14 cellular contexts compared by ENCODE assay signal in the genomic region with DNA sequence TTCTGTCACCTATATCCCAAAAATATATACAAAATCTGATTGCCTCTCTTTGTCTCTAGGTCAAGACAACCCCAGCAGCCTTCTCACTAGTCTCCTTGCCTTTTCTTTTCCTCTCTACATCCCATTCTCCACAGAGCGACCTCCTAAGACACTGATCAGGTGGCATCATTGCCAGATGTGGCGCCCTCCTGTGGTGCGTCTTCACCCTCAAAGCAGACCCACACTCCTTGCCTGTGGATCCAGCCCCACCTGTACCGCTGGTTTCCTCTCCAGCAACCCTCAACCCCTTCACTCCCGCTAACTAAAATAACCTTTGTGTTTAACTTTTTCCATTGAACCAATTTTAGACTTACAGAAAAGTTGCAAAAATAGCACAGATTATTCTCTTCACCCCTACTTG.
DNase-seq lines count a peak whose midpoint lies in the region; ATAC-seq and TF ChIP-seq lines count a peak whose summit lies in the region.
"Had no signal": no experiment of that assay in that cellular context is flagged by ENCODE, and none has a peak within 500 bp of the region (broad histone marks: within the 10 kb centered on the region; RNA-seq: fewer than 3 reads in every experiment).

No MANE protein-coding gene starts in this region.

- no peak overlapping the region for H3K27ac Mint-ChIP-seq in natural killer cell
- H3K27ac Mint-ChIP-seq: activated naive CD8-positive, alpha-beta T cell treated with anti-CD3 and anti-CD28 coated beads, Interleukin-2, amount 10 ng/mL, durations not matched to agents 7 days and 5 days; CD4-positive, CD25-positive, alpha-beta regulatory T cell had no signal

- CTCF ChIA-PET in Panc1 (lab: Charles Lee) = no interaction called here

- no peaks in the 10 kb centered on the region for H3K4me1 ChIP-seq in Panc1 (ENCODE audit: control insufficient read depth, insufficient read depth, low read length)

- H3K36me3 Mint-ChIP-seq in natural killer cell = no peaks in the 10 kb centered on the region
- H3K36me3 Mint-ChIP-seq: activated naive CD8-positive, alpha-beta T cell treated with anti-CD3 and anti-CD28 coated beads, Interleukin-2, amount 10 ng/mL, durations not matched to agents 7 days and 5 days; CD4-positive, CD25-positive, alpha-beta regulatory T cell had no signal

- no peaks in the 10 kb centered on the region for H3K4me1 Mint-ChIP-seq in natural killer cell
- H3K4me1 Mint-ChIP-seq: activated naive CD8-positive, alpha-beta T cell treated with anti-CD3 and anti-CD28 coated beads, Interleukin-2, amount 10 ng/mL, durations not matched to agents 7 days and 5 days; CD4-positive, CD25-positive, alpha-beta regulatory T cell had no signal

- H3K4me3 ChIP-seq in GM06990 (replicated peaks; ENCODE audit: low read depth, low read length) (no peak overlapping the region), Panc1 (ENCODE audit: low read depth in 2 of 2, low read length in 2 of 2) (no peak overlapping the region), fibroblast of mammary gland (ENCODE audit: control insufficient read depth, low read depth, low read length) (no peak overlapping the region)

- H3K27me3 ChIP-seq in GM06990 (replicated peaks; ENCODE audit: control insufficient read depth, insufficient read depth, low read length) (peaks cover 1% of the 10 kb centered on the region), Panc1 (ENCODE audit: control insufficient read depth, insufficient read depth, low read length) (peaks cover 2% of the 10 kb centered on the region; the same call in 1 of the 2 replicates)

- H3K4me3 Mint-ChIP-seq in natural killer cell = no peak overlapping the region
- H3K4me3 Mint-ChIP-seq: activated naive CD8-positive, alpha-beta T cell treated with anti-CD3 and anti-CD28 coated beads, Interleukin-2, amount 10 ng/mL, durations not matched to agents 7 days and 5 days; CD4-positive, CD25-positive, alpha-beta regulatory T cell had no signal

- ATAC-seq in Panc1 (no peak), GM21526 (IDR thresholded peaks at IDR 0.05; ENCODE audit: low FRiP score, unreplicated experiment) (no peak), GM21723 (IDR thresholded peaks at IDR 0.05; ENCODE audit: unreplicated experiment) (no peak), natural killer cell (no peak)

- H3K9me3 Mint-ChIP-seq in natural killer cell = peaks cover 0 to 2% of the 10 kb centered on the region in 2 donors

- H3K9me3 ChIP-seq in Panc1 (ENCODE audit: control insufficient read depth, insufficient read depth, low read depth, low read length) = peaks cover 4% of the 10 kb centered on the region; the same call in 1 of the 2 replicates

- DNase-seq in A172 (ENCODE audit: low spot score) (peak; percentile 12), GM06990 (ENCODE audit: extremely low read depth, insufficient read length) (no peak), Panc1 (ENCODE audit: low read depth, low spot score) (no peak), fibroblast of mammary gland (ENCODE audit: low read depth) (peak; percentile 17), SKM-1 treated with dmso at 0.1 percent for 144 hours (lab: John Stamatoyannopoulos, UW; ENCODE audit: unreplicated experiment) (no peak), natural killer cell (no peak)
- DNase-seq: activated CD4-positive, alpha-beta T cell treated with anti-CD3 and anti-CD28 coated beads, Interleukin-2, amount 50 U/mL, for 1 hour; activated naive CD8-positive, alpha-beta T cell treated with anti-CD3 and anti-CD28 coated beads, Interleukin-2, amount 10 ng/mL, durations not matched to agents 7 days and 5 days; CD4-positive, CD25-positive, alpha-beta regulatory T cell; SHP77 treated with DMSO at 0.1 percent for 48 hours; stimulated activated naive CD4-positive, alpha-beta T cell had no signal

- POLR2A ChIA-PET in Panc1 (lab: Charles Lee) = no interaction called here

- H3K27ac ChIP-seq in Panc1 (ENCODE audit: low read length) = no peak overlapping the region
- H3K27ac ChIP-seq: KMS-11 had no signal

- H3K36me3 ChIP-seq in GM06990 (ENCODE audit: control insufficient read depth, insufficient read depth, low read length) (no peaks in the 10 kb centered on the region), Panc1 (ENCODE audit: control insufficient read depth, insufficient read depth, low read length) (no peaks in the 10 kb centered on the region)

- H3K27me3 Mint-ChIP-seq in natural killer cell (ENCODE audit: low read depth in 2 of 2) = peaks cover 19 to 28% of the 10 kb centered on the region in 2 donors
- H3K27me3 Mint-ChIP-seq: CD4-positive, CD25-positive, alpha-beta regulatory T cell had no signal

- BruUV-seq in Panc1 (replicated peaks; lab: Mats Ljungman, UMichigan) = no TSS peak

- in situ Hi-C loops in Panc1 (cut with HindIII; ENCODE audit: low pct_unique_long_range_greater_than_20kb, low sequenced_read_pairs) = no loop called here

- peak; percentile 34 for TF ChIP-seq CTCF in GM06990 (IDR thresholded peaks at IDR 0.05; ENCODE audit: insufficient read depth, low read length, poor library complexity, severe bottlenecking)
- TF ChIP-seq CTCF in Panc1 (IDR thresholded peaks at IDR 0.05) = peak; percentile 47
- peak; percentile 41 for TF ChIP-seq CTCF in fibroblast of mammary gland (conservative IDR thresholded peaks at IDR 0.05; ENCODE audit: control insufficient read depth, insufficient read depth, low read depth, low read length)
- TF ChIP-seq CTCF in natural killer cell (IDR thresholded peaks at IDR 0.05) = no peak

- intact Hi-C loops in Panc1 (cut with micrococcal nuclease; ENCODE audit: unreplicated experiment) (no loop called here), natural killer cell (cut with micrococcal nuclease) (no loop called here)

Comparison
In these comparisons a context has a peak if more than half of its experiments do, and no peak if none do; other contexts are left out.
1. DNase-seq: peak in A172 (single experiment) and fibroblast of mammary gland (single experiment); none in GM06990 (single experiment), Panc1 (single experiment), SKM-1 treated with dmso at 0.1 percent for 144 hours (single experiment) and natural killer cell (single experiment).